ENCODE assay signal across 23 cellular contexts in the genomic region with DNA sequence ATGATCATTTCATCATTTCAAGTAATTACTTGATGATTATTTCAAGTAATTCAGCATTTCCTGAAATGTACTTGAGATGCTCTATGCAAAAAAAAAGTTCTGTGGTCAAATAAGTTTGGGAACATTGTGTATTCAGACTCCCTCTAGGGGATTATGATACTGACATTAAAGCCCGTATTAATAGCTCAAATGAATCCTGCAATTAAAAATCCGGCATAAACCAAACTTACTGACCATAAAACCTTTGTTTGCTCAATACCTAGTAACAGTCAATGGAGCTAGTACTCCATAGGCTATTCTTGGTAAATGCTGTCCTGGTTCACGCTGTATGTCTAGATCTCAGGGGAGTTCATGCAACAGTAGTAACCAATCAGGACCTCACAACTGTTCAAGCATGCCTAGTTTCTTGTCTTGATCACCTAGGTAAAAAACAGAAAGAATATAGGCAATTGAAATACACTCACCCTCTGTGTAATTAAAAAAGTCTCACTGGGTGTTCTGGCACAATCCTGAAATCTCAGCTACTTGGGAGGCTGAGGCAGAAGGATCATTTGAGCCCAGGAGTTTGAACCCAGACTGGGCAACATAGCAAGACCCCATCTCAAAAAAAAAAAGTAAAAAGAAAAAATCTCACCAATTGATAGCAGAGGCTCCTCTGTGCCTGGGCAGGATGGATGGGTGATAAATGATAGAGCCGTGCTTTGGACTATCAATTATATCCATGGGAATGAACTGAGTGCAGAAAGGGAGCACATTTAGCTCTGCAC.
"Had no signal": no experiment of that assay in that cellular context is flagged by ENCODE, and none has a peak within 500 bp of the region (broad histone marks: within the 10 kb centered on the region; RNA-seq: fewer than 3 reads in every experiment).

No MANE protein-coding gene starts in this region.

- H3K27ac ChIP-seq: colonic mucosa, epithelial cell of prostate, esophagus squamous epithelium, hepatocyte, ovary, prostate gland, spleen, tibial nerve had no signal

- ATAC-seq: activated CD8-positive, alpha-beta memory T cell treated with anti-CD3 and anti-CD28 coated beads, Interleukin-2, amount 10 ng/mL, durations not matched to agents 7 days and 5 days; activated CD8-positive, alpha-beta T cell treated with anti-CD3 and anti-CD28 coated beads, Interleukin-2, amount 10 ng/mL, durations not matched to agents 7 days and 5 days; activated T-cell treated with anti-CD3 and anti-CD28 coated beads, Interleukin-2, amount 50 U/mL, for 72 hours; left colon; naive thymus-derived CD4-positive, alpha-beta T cell had no signal

- DNase-seq: activated B cell treated with CpG ODN at 0.5 μM for 24 hours; activated CD8-positive, alpha-beta memory T cell treated with anti-CD3 and anti-CD28 coated beads, Interleukin-2, amount 10 ng/mL, durations not matched to agents 7 days and 5 days; activated CD8-positive, alpha-beta T cell treated with anti-CD3 and anti-CD28 coated beads, Interleukin-2, amount 10 ng/mL, durations not matched to agents 7 days and 5 days; activated effector memory CD4-positive, alpha-beta T cell treated with Interleukin-2 at 50 U/mL for 16 hours; activated naive CD4-positive, alpha-beta T cell treated with Interleukin-2 at 50 U/mL for 16 hours; activated T-cell treated with anti-CD3 and anti-CD28 coated beads, Interleukin-2, amount 50 U/mL, for 72 hours; anterior cingulate cortex; cerebellar nuclear complex; colonic mucosa; effector CD8-positive, alpha-beta T cell; esophagus squamous epithelium; gastrocnemius medialis; left colon; naive thymus-derived CD4-positive, alpha-beta T cell; ovary; retina; spleen; stimulated activated naive CD4-positive, alpha-beta T cell treated with Interleukin-2 at 50 U/mL for 16 hours; T-helper 2 cell had no signal
